7 cellular contexts compared by ENCODE assay signal in the genomic region with DNA sequence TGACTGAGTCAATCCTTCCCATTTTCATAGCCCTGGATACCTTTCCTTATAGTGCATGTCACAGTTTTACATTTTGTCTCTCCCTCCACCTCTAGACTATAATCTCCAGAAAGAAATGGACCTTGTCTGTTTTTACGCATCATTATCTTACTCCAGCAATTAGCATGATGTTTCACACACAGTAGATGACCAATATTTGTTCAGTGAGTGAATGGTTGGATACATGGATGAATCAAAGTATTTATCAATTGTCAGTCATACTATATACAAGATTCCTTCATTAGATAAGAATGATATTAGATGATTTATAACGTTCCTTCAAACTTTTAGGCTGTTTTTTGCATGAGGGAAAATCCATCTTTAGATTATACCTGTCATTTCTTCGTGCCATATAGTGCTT.
"Had no signal": no experiment of that assay in that cellular context is flagged by ENCODE, and none has a peak within 500 bp of the region (broad histone marks: within the 10 kb centered on the region; RNA-seq: fewer than 3 reads in every experiment).

No MANE protein-coding gene starts in this region.

- DNase-seq: IMR-90, KBM-7, KG1 had no signal

- H3K4me3 Mint-ChIP-seq: IgD-negative memory B cell had no signal

- ATAC-seq: HepG2, K562 had no signal

- H3K4me3 ChIP-seq: K562 had no signal

- H3K27ac ChIP-seq: HL-60 had no signal

- FAIRE-seq: HepG2, K562 had no signal

- H3K36me3 Mint-ChIP-seq: IgD-negative memory B cell had no signal

- H3K27ac Mint-ChIP-seq: IgD-negative memory B cell had no signal
